9 cellular contexts compared by ENCODE assay signal in the genomic region with DNA sequence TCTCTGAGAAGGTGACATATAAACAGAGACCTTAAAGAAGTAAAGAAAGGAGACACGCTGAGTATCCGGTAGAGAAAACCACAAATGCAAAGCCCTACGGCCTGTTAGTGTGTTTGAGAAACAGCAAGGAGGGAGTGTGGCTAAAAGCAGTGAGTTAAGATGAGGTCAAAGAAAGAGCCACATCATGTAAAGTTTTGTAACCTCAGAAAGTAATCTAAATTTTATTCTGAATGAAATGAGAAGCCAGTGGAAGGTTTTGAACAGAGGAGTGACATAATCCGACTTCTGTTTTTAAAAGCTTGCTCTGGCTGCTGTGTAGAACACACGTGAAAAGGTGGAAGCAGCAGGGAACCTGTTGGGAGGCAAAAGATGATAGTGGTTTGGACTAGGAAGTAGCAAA. TPM values are rescaled to one million over a fixed set of nuclear protein-coding genes. Genes with fewer than 3 reads are reported as not detected.
DNase-seq lines count a peak whose midpoint lies in the region; ATAC-seq lines count a peak whose summit lies in the region.
"Had no signal": no experiment of that assay in that cellular context is flagged by ENCODE, and none has a peak within 500 bp of the region (broad histone marks: within the 10 kb centered on the region; RNA-seq: fewer than 3 reads in every experiment).

No MANE protein-coding gene starts in this region.

- peak overlapping the region; percentile 1 for H3K27ac Mint-ChIP-seq in activated T-helper 17 cell treated with anti-CD3 and anti-CD28 coated beads, Interleukin-2, amount 50 U/mL, for 72 hours

- ATAC-seq in HG03108 (IDR thresholded peaks at IDR 0.05; ENCODE audit: unreplicated experiment): peak; percentile 88
- ATAC-seq in activated T-helper 17 cell treated with anti-CD3 and anti-CD28 coated beads, Interleukin-2, amount 50 U/mL, for 72 hours (replicated peaks): peak; percentile 98
- no peak for ATAC-seq in esophagus mucosa
- ATAC-seq: lower lobe of right lung had no signal

- peaks cover 15% of the 10 kb centered on the region for H3K36me3 Mint-ChIP-seq in activated T-helper 17 cell treated with anti-CD3 and anti-CD28 coated beads, Interleukin-2, amount 50 U/mL, for 72 hours (ENCODE audit: low read depth)

- H3K27me3 Mint-ChIP-seq in activated T-helper 17 cell treated with anti-CD3 and anti-CD28 coated beads, Interleukin-2, amount 50 U/mL, for 72 hours: no peaks in the 10 kb centered on the region

- peak; percentile 10 for DNase-seq in stimulated activated CD4-positive, alpha-beta T cell treated with anti-CD3 and anti-CD28 coated beads, Interleukin-4, amount 100 ng/mL, for 24 hours
- DNase-seq in stimulated activated CD4-positive, alpha-beta T cell treated with anti-CD3 and anti-CD28 coated beads, Interleukin-15, amount 100 ng/mL, for 24 hours: no peak
- DNase-seq in NCI-H774 (lab: John Stamatoyannopoulos, UW) (no peak), T-helper 9 cell (no peak), NCI-H2029 treated with DMSO at 0.1 percent for 48 hours (lab: John Stamatoyannopoulos, UW) (no peak)
- DNase-seq: lower lobe of right lung had no signal

- H3K9me3 Mint-ChIP-seq in activated T-helper 17 cell treated with anti-CD3 and anti-CD28 coated beads, Interleukin-2, amount 50 U/mL, for 72 hours: no peaks in the 10 kb centered on the region

- H3K4me1 Mint-ChIP-seq in activated T-helper 17 cell treated with anti-CD3 and anti-CD28 coated beads, Interleukin-2, amount 50 U/mL, for 72 hours: peaks cover 37% of the 10 kb centered on the region

- H3K4me3 Mint-ChIP-seq in activated T-helper 17 cell treated with anti-CD3 and anti-CD28 coated beads, Interleukin-2, amount 50 U/mL, for 72 hours: peak overlapping the region; percentile 34

RNA-seq across cellular contexts. Expression of gene PPP2R5E, which starts 32.6 kb away (rescaled TPM):
- total RNA-seq in activated T-helper 17 cell treated with anti-CD3 and anti-CD28 coated beads, Interleukin-2, amount 50 U/mL, for 72 hours: 10 to 100 TPM; 27.0 to 43.4 TPM
- 40.4 TPM for total RNA-seq in esophagus mucosa
